In genomic region chr6:22102671-22103070, GRCh38 we compare ENCODE assay signal across 12 cellular contexts.
DNase-seq lines count a peak whose midpoint lies in the region; ATAC-seq, FAIRE-seq and TF ChIP-seq lines count a peak whose summit lies in the region.
"Had no signal": no experiment of that assay in that cellular context is flagged by ENCODE, and none has a peak within 500 bp of the region (broad histone marks: within the 10 kb centered on the region; RNA-seq: fewer than 3 reads in every experiment).

No MANE protein-coding gene starts in this region.

- H3K27me3 ChIP-seq in bronchial epithelial cell (ENCODE audit: control insufficient read depth, insufficient read depth, low read length) = no peaks in the 10 kb centered on the region
- H3K27me3 ChIP-seq: breast epithelium, gastrocnemius medialis had no signal

- peak; percentile 91 for ATAC-seq in GM18519 (IDR thresholded peaks at IDR 0.05; ENCODE audit: low FRiP score, unreplicated experiment)
- peak; percentile 67 for ATAC-seq in GM21360 (IDR thresholded peaks at IDR 0.05; ENCODE audit: unreplicated experiment)
- ATAC-seq in HG03060 (IDR thresholded peaks at IDR 0.05; ENCODE audit: low read depth, unreplicated experiment) = peak; percentile 77
- ATAC-seq in stimulated activated memory B cell treated with anti-CD40 and anti-IgM and Interleukin-4, amounts not matched to agents 10 μg/mL and 1 μg/mL and 100 μg/mL, for 72 hours = no peak
- ATAC-seq: gastrocnemius medialis had no signal

- no peak for TF ChIP-seq CTCF in bronchial epithelial cell (IDR thresholded peaks at IDR 0.05; ENCODE audit: insufficient read depth, low read length, severe bottlenecking)

- DNase-seq in bronchial epithelial cell (ENCODE audit: low read depth) (peak; percentile 39), OCI-M1 (lab: John Stamatoyannopoulos, UW) (no peak), NCI-H2171 (lab: John Stamatoyannopoulos, UW) (no peak), NCI-H526 treated with DMSO at 0.1 percent for 48 hours (lab: John Stamatoyannopoulos, UW) (no peak)
- DNase-seq: gastrocnemius medialis, HCEC 1CT, NCI-H1105 had no signal

- H3K36me3 Mint-ChIP-seq in stimulated activated memory B cell treated with anti-CD40 and anti-IgM and Interleukin-4, amounts not matched to agents 10 μg/mL and 1 μg/mL and 100 μg/mL, for 72 hours = no peaks in the 10 kb centered on the region

- H3K36me3 ChIP-seq in bronchial epithelial cell (ENCODE audit: control insufficient read depth, insufficient read depth, low read length) = no peaks in the 10 kb centered on the region
- H3K36me3 ChIP-seq: breast epithelium, gastrocnemius medialis had no signal

- H3K27me3 Mint-ChIP-seq in stimulated activated memory B cell treated with anti-CD40 and anti-IgM and Interleukin-4, amounts not matched to agents 10 μg/mL and 1 μg/mL and 100 μg/mL, for 72 hours = no peaks in the 10 kb centered on the region

- peaks cover 10% of the 10 kb centered on the region for H3K4me1 Mint-ChIP-seq in stimulated activated memory B cell treated with anti-CD40 and anti-IgM and Interleukin-4, amounts not matched to agents 10 μg/mL and 1 μg/mL and 100 μg/mL, for 72 hours

- no peak for FAIRE-seq in bronchial epithelial cell (lab: Jason Lieb, UNC)

- no peak overlapping the region for H3K27ac Mint-ChIP-seq in stimulated activated memory B cell treated with anti-CD40 and anti-IgM and Interleukin-4, amounts not matched to agents 10 μg/mL and 1 μg/mL and 100 μg/mL, for 72 hours

- no peak overlapping the region for H3K4me3 Mint-ChIP-seq in stimulated activated memory B cell treated with anti-CD40 and anti-IgM and Interleukin-4, amounts not matched to agents 10 μg/mL and 1 μg/mL and 100 μg/mL, for 72 hours

- peaks cover 12% of the 10 kb centered on the region for H3K9me3 Mint-ChIP-seq in stimulated activated memory B cell treated with anti-CD40 and anti-IgM and Interleukin-4, amounts not matched to agents 10 μg/mL and 1 μg/mL and 100 μg/mL, for 72 hours

- no peak overlapping the region for H3K4me3 ChIP-seq in bronchial epithelial cell (ENCODE audit: low read depth, low read length)
- H3K4me3 ChIP-seq: breast epithelium, gastrocnemius medialis had no signal
